In the genomic region with DNA sequence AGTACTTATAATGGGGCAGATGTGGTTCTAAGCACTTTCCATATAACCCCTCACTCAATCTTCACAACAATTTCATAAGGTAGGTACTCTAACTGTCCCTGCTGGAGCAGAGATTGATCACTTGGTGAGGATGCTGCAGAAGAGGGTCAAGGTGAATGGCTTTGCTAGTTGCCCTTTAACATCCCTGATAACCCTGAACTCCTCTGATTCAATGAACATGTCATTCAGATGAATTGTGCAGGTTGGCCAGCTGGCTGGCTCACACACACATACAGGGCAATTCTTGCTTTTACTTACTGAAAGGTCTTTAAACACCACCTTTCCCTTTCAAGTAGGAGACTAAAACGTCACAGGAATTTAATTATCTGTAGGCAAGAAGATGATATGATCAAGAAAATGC, we compare ENCODE assay signal across 29 cellular contexts.
"Had no signal": no experiment of that assay in that cellular context is flagged by ENCODE, and none has a peak within 500 bp of the region (broad histone marks: within the 10 kb centered on the region; RNA-seq: fewer than 3 reads in every experiment).

No MANE protein-coding gene starts in this region.

- H3K4me3 Mint-ChIP-seq: activated B cell treated with CpG ODN at 0.5 μM for 24 hours; activated CD4-positive, alpha-beta memory T cell treated with anti-CD3 and anti-CD28 coated beads for 36 hours; activated naive CD8-positive, alpha-beta T cell treated with anti-CD3 and anti-CD28 coated beads for 36 hours; activated naive CD8-positive, alpha-beta T cell treated with anti-CD3 and anti-CD28 coated beads, Interleukin-2, amount 50 U/mL, for 24 hours; activated T-cell treated with anti-CD3 and anti-CD28 coated beads, Interleukin-2, amount 50 U/mL, for 4 hours; effector memory CD8-positive, alpha-beta T cell; T-helper 17 cell; T-helper 2 cell treated with Interferon-gamma antibody and Interleukin-4, amounts not matched to agents 5 μg/mL and 100 μg/mL, for 36 hours had no signal

- DNase-seq: activated B cell treated with CpG ODN at 0.5 μM for 24 hours; activated CD4-positive, alpha-beta memory T cell treated with anti-CD3 and anti-CD28 coated beads for 36 hours; activated CD8-positive, alpha-beta memory T cell treated with anti-CD3 and anti-CD28 coated beads for 24 hours; activated gamma-delta T cell treated with Interleukin-2 at 50 U/mL for 16 hours; activated naive CD4-positive, alpha-beta T cell treated with Interleukin-2 at 50 U/mL for 16 hours; activated naive CD8-positive, alpha-beta T cell treated with anti-CD3 and anti-CD28 coated beads for 36 hours; activated naive CD8-positive, alpha-beta T cell treated with anti-CD3 and anti-CD28 coated beads, Interleukin-2, amount 50 U/mL, for 24 hours; activated T-cell treated with anti-CD3 and anti-CD28 coated beads, Interleukin-2, amount 50 U/mL, for 4 hours; adrenal gland; amygdala; aorta; body of pancreas; caudate nucleus; cortex of kidney; dermis blood vessel endothelial cell; effector CD4-positive, alpha-beta T cell; effector memory CD8-positive, alpha-beta T cell; erythroblast; foreskin keratinocyte; gastrocnemius medialis; glutamatergic neuron; heart right ventricle; T-helper 1 cell; T-helper 17 cell; T1000; WERI-Rb-1 had no signal

- H3K36me3 Mint-ChIP-seq: activated naive CD8-positive, alpha-beta T cell treated with anti-CD3 and anti-CD28 coated beads for 36 hours had no signal

- H3K36me3 ChIP-seq: adrenal gland, esophagus muscularis mucosa, gastrocnemius medialis, heart right ventricle, WERI-Rb-1 had no signal

- H3K27me3 Mint-ChIP-seq: activated B cell treated with CpG ODN at 0.5 μM for 24 hours; activated CD4-positive, alpha-beta memory T cell treated with anti-CD3 and anti-CD28 coated beads for 36 hours; activated naive CD8-positive, alpha-beta T cell treated with anti-CD3 and anti-CD28 coated beads for 36 hours; activated naive CD8-positive, alpha-beta T cell treated with anti-CD3 and anti-CD28 coated beads, Interleukin-2, amount 50 U/mL, for 24 hours; effector memory CD8-positive, alpha-beta T cell; T-helper 17 cell had no signal

- H3K4me1 Mint-ChIP-seq: activated B cell treated with CpG ODN at 0.5 μM for 24 hours, T-helper 17 cell had no signal

- H3K27ac ChIP-seq: adrenal gland, body of pancreas, esophagus muscularis mucosa, foreskin keratinocyte, gastrocnemius medialis, heart right ventricle, hepatocyte, WERI-Rb-1 had no signal

- H3K27ac Mint-ChIP-seq: activated B cell treated with CpG ODN at 0.5 μM for 24 hours; activated CD4-positive, alpha-beta memory T cell treated with anti-CD3 and anti-CD28 coated beads for 36 hours; activated naive CD8-positive, alpha-beta T cell treated with anti-CD3 and anti-CD28 coated beads for 36 hours; activated naive CD8-positive, alpha-beta T cell treated with anti-CD3 and anti-CD28 coated beads, Interleukin-2, amount 50 U/mL, for 24 hours; effector memory CD8-positive, alpha-beta T cell; T-helper 17 cell; T-helper 2 cell treated with Interferon-gamma antibody and Interleukin-4, amounts not matched to agents 5 μg/mL and 100 μg/mL, for 36 hours had no signal

- H3K9me3 ChIP-seq: adrenal gland, body of pancreas, esophagus muscularis mucosa, gastrocnemius medialis, heart right ventricle had no signal

- H3K9me3 Mint-ChIP-seq: activated B cell treated with CpG ODN at 0.5 μM for 24 hours; activated CD4-positive, alpha-beta memory T cell treated with anti-CD3 and anti-CD28 coated beads for 36 hours; effector memory CD8-positive, alpha-beta T cell had no signal
